Comparison of ENCODE assay signal across 8 cellular contexts in genomic region chr10:122981066-122981464, GRCh38. TPM values are rescaled to one million over a fixed set of nuclear protein-coding genes. Genes with fewer than 3 reads are reported as not detected.
DNase-seq lines count a peak whose midpoint lies in the region; ATAC-seq and TF ChIP-seq lines count a peak whose summit lies in the region.

No MANE protein-coding gene starts in this region.

- peak overlapping the region; percentile 45 for H3K27ac ChIP-seq in CD4-positive, CD25-positive, alpha-beta regulatory T cell (ENCODE audit: insufficient read depth, low read length, poor library complexity, severe bottlenecking)
- H3K27ac ChIP-seq in SK-N-MC, result no peak overlapping the region

- peak overlapping the region; percentile 65 for H2AFZ ChIP-seq in neuron (ENCODE audit: low read depth, low read length)

- peak; percentile 57 for TF ChIP-seq CTCF in epithelial cell of proximal tubule (conservative IDR thresholded peaks at IDR 0.05; ENCODE audit: low read depth, low read length)

- DNase-seq in CD4-positive, CD25-positive, alpha-beta regulatory T cell, result peak in 1 of 3 donors; percentile 38
- peak; percentile 65 for DNase-seq in HCEC 1CT
- DNase-seq in SK-N-MC (ENCODE audit: low read depth, low spot score), result no peak
- DNase-seq in epithelial cell of proximal tubule (ENCODE audit: low read depth), result peak; percentile 22
- DNase-seq in activated CD4-positive, alpha-beta T cell treated with anti-CD3 and anti-CD28 coated beads, Interleukin-2, amount 50 U/mL, for 1 hour, result no peak

- peaks cover 8% of the 10 kb centered on the region for H3K27me3 Mint-ChIP-seq in CD4-positive, CD25-positive, alpha-beta regulatory T cell

- H3K27ac Mint-ChIP-seq in CD4-positive, CD25-positive, alpha-beta regulatory T cell, result peak overlapping the region in 2 of 3 donors; percentile 96 to 97

- H3K4me3 Mint-ChIP-seq in CD4-positive, CD25-positive, alpha-beta regulatory T cell, result peak overlapping the region; percentile 89 to 95 (median 94)

- H3K4me1 Mint-ChIP-seq in CD4-positive, CD25-positive, alpha-beta regulatory T cell, result peaks cover 9 to 17% (median 14%) of the 10 kb centered on the region in 4 donors

- no peaks in the 10 kb centered on the region for H3K36me3 ChIP-seq in CD4-positive, CD25-positive, alpha-beta regulatory T cell (ENCODE audit: control insufficient read depth, insufficient read depth, low read length)
- H3K36me3 ChIP-seq in SK-N-MC (ENCODE audit: insufficient read depth, low read length) (no peaks in the 10 kb centered on the region; the same call in 1 of the 2 replicates), neuron (ENCODE audit: insufficient read depth, low read length) (peaks cover 6% of the 10 kb centered on the region)

- H3K4me3 ChIP-seq in CD4-positive, CD25-positive, alpha-beta regulatory T cell (ENCODE audit: low read depth, low read length), result peak overlapping the region; percentile 85
- H3K4me3 ChIP-seq in SK-N-MC, result peak overlapping the region; percentile 79
- peak overlapping the region; percentile 84 for H3K4me3 ChIP-seq in epithelial cell of proximal tubule (ENCODE audit: low read depth, low read length)
- peak overlapping the region; percentile 77 for H3K4me3 ChIP-seq in neuron (ENCODE audit: low read length)

- no peaks in the 10 kb centered on the region for H3K27me3 ChIP-seq in CD4-positive, CD25-positive, alpha-beta regulatory T cell (ENCODE audit: control insufficient read depth, insufficient read depth, low read length)
- no peaks in the 10 kb centered on the region for H3K27me3 ChIP-seq in neuron (ENCODE audit: insufficient read depth, low read length)

- no peak for ATAC-seq in CD4-positive, CD25-positive, alpha-beta regulatory T cell (ENCODE audit: low read depth in 2 of 2)
- ATAC-seq in GM19351 (IDR thresholded peaks at IDR 0.05; ENCODE audit: unreplicated experiment), result no peak
- no peak for ATAC-seq in HG03439 (IDR thresholded peaks at IDR 0.05; ENCODE audit: unreplicated experiment)

- H3K4me1 ChIP-seq in CD4-positive, CD25-positive, alpha-beta regulatory T cell (ENCODE audit: control insufficient read depth, insufficient read depth, low read length, poor library complexity, severe bottlenecking), result peaks cover 10% of the 10 kb centered on the region
- H3K4me1 ChIP-seq in neuron (ENCODE audit: insufficient read depth, low read length), result peaks cover 13% of the 10 kb centered on the region

- no peaks in the 10 kb centered on the region for H3K9me3 ChIP-seq in CD4-positive, CD25-positive, alpha-beta regulatory T cell (ENCODE audit: control insufficient read depth in 2 of 2, low read length in 2 of 2)
- H3K9me3 ChIP-seq in SK-N-MC (ENCODE audit: low read depth, low read length) (no peaks in the 10 kb centered on the region), neuron (ENCODE audit: low read length) (no peaks in the 10 kb centered on the region)

- peaks cover 5% of the 10 kb centered on the region for H3K36me3 Mint-ChIP-seq in CD4-positive, CD25-positive, alpha-beta regulatory T cell

- no peaks in the 10 kb centered on the region for H3K9me3 Mint-ChIP-seq in CD4-positive, CD25-positive, alpha-beta regulatory T cell

- peak overlapping the region; percentile 55 for H3K9ac ChIP-seq in SK-N-MC (ENCODE audit: insufficient read length)

RNA-seq across cellular contexts. Expression of gene PSTK, which starts 0.9 kb away (rescaled TPM):
- total RNA-seq in CD4-positive, CD25-positive, alpha-beta regulatory T cell, result 9.5 TPM
- polyA plus RNA-seq in CD4-positive, CD25-positive, alpha-beta regulatory T cell, result 1 to 10 TPM; 4.1 to 9.2 (median 7.8) TPM
- 3.0 and 4.6 TPM in 2 replicates for total RNA-seq in epithelial cell of proximal tubule

RNA-seq across cellular contexts. Expression of gene C10orf88, which starts 27.0 kb away (rescaled TPM):
- 9.2 TPM for total RNA-seq in CD4-positive, CD25-positive, alpha-beta regulatory T cell
- 10 to 100 TPM in 3 of 4 donors, 1 to 10 TPM in 1; 7.7 to 14.2 (median 11.0) TPM for polyA plus RNA-seq in CD4-positive, CD25-positive, alpha-beta regulatory T cell
- 3.9 and 5.9 TPM in 2 replicates for total RNA-seq in epithelial cell of proximal tubule

RNA-seq across cellular contexts. Expression of gene IKZF5, which starts 27.5 kb away (rescaled TPM):
- total RNA-seq in CD4-positive, CD25-positive, alpha-beta regulatory T cell, result 50.2 TPM
- polyA plus RNA-seq in CD4-positive, CD25-positive, alpha-beta regulatory T cell, result 10 to 100 TPM; 15.4 to 27.6 (median 17.3) TPM
- 1.0 and 5.1 TPM in 2 replicates for total RNA-seq in epithelial cell of proximal tubule

RNA-seq across cellular contexts. Expression of gene ACADSB, which starts 27.7 kb away (rescaled TPM):
- 23.8 TPM for total RNA-seq in CD4-positive, CD25-positive, alpha-beta regulatory T cell
- polyA plus RNA-seq in CD4-positive, CD25-positive, alpha-beta regulatory T cell, result 10 to 100 TPM; 20.5 to 31.5 (median 28.6) TPM
- 4.4 and 5.0 TPM in 2 replicates for total RNA-seq in epithelial cell of proximal tubule

Comparison
In these comparisons a context has a peak if more than half of its experiments do, and no peak if none do; other contexts are left out.
1. DNase-seq: peak in HCEC 1CT (single experiment) and epithelial cell of proximal tubule (single experiment); none in SK-N-MC (single experiment) and activated CD4-positive, alpha-beta T cell treated with anti-CD3 and anti-CD28 coated beads, Interleukin-2, amount 50 U/mL, for 1 hour (single experiment).
2. Peak in every context shown above with its lines, with median percentiles within 50 percentile points of each other: H3K4me3 ChIP-seq.